14 cellular contexts compared by ENCODE assay signal in the genomic region with DNA sequence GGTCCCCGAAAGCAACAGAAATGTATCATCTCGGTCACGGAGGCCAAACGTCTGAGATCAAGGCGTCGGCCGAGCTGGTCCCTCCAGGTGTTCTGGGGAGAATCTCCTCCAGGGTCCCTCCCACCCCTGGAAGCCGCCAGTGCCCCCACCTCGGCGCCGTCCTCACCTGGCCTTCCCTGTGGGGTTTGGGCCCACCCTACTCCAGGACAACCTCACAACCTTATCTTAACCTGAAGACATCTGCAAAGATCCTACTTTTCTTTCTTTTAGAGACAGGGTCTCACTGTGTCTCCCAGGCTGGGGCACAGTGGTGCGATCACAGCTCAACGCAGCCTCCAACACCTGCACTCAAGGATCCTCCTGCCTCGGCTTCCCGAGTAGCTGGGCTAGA. TPM values are rescaled to one million over a fixed set of nuclear protein-coding genes. Genes with fewer than 3 reads are reported as not detected.
DNase-seq lines count a peak whose midpoint lies in the region; ATAC-seq and TF ChIP-seq lines count a peak whose summit lies in the region.
"Had no signal": no experiment of that assay in that cellular context is flagged by ENCODE, and none has a peak within 500 bp of the region (broad histone marks: within the 10 kb centered on the region; RNA-seq: fewer than 3 reads in every experiment).

No MANE protein-coding gene starts in this region.

- peaks cover 0 to 40% (median 14%) of the 10 kb centered on the region in 11 experiments; a peak in 17 of 22 replicates for H3K36me3 ChIP-seq in BLaER1 treated with 17β-estradiol and CSF1 and Interleukin-3, amounts not matched to agents 10 nM and 100 nM
- no peaks in the 10 kb centered on the region for H3K36me3 ChIP-seq in CD8-positive, alpha-beta memory T cell (ENCODE audit: insufficient read depth, low read length)
- H3K36me3 ChIP-seq in adrenal gland (replicated peaks in 1 of 2), result no peaks in the 10 kb centered on the region
- H3K36me3 ChIP-seq: brain microvascular endothelial cell, prostate gland had no signal

- CTCF ChIA-PET in CD8-positive, alpha-beta memory T cell (lab: Charles Lee), result interaction anchor here (1.4 to 2.1 kb wide), 2 partner anchors 8 to 13 kb away, joined by 4 to 6 read pairs; no protein-coding TSS in a partner anchor

- peaks cover 0 to 10% (median 0%) of the 10 kb centered on the region in 11 experiments; a peak in 5 of 22 replicates for H4K20me1 ChIP-seq in BLaER1 treated with 17β-estradiol and CSF1 and Interleukin-3, amounts not matched to agents 10 nM and 100 nM

- H3K27me3 ChIP-seq in BLaER1 treated with 17β-estradiol and CSF1 and Interleukin-3, amounts not matched to agents 10 nM and 100 nM, result no peaks in the 10 kb centered on the region
- no peaks in the 10 kb centered on the region for H3K27me3 ChIP-seq in CD8-positive, alpha-beta memory T cell (ENCODE audit: insufficient read depth, low read length, poor library complexity, severe bottlenecking)
- H3K27me3 ChIP-seq in adrenal gland, result no peaks in the 10 kb centered on the region
- H3K27me3 ChIP-seq: brain microvascular endothelial cell had no signal

- H3K9me3 ChIP-seq in BLaER1 treated with 17β-estradiol and CSF1 and Interleukin-3, amounts not matched to agents 10 nM and 100 nM (replicated peaks in 1 of 11), result no peaks in the 10 kb centered on the region
- H3K9me3 ChIP-seq in CD8-positive, alpha-beta memory T cell (ENCODE audit: low read length), result no peaks in the 10 kb centered on the region
- H3K9me3 ChIP-seq in adrenal gland (replicated peaks in 1 of 3), result no peaks in the 10 kb centered on the region
- H3K9me3 ChIP-seq: prostate gland had no signal

- H3K4me1 Mint-ChIP-seq in CD8-positive, alpha-beta memory T cell, result peaks cover 26 to 57% (median 31%) of the 10 kb centered on the region in 3 donors
- H3K4me1 Mint-ChIP-seq in natural killer cell, result peaks cover 45 to 64% of the 10 kb centered on the region in 2 donors
- H3K4me1 Mint-ChIP-seq: endodermal cell had no signal

- peak overlapping the region; percentile 92 to 100 (median 97) for H3K4me2 ChIP-seq in BLaER1 treated with 17β-estradiol and CSF1 and Interleukin-3, amounts not matched to agents 10 nM and 100 nM

- H3K4me3 ChIP-seq in BLaER1 treated with 17β-estradiol and CSF1 and Interleukin-3, amounts not matched to agents 10 nM and 100 nM, result peak overlapping the region in 2 of 10 experiments; percentile 52 to 55; a peak in 2 of 20 replicates
- H3K4me3 ChIP-seq in CD8-positive, alpha-beta memory T cell (ENCODE audit: low read length), result no peak overlapping the region
- H3K4me3 ChIP-seq in adrenal gland, result no peak overlapping the region
- H3K4me3 ChIP-seq: prostate gland had no signal

- 90 to 95% (median 92%) methylated on average over 15 of the region's 15 CpGs for WGBS in adrenal gland, 4 donors

- TF ChIP-seq POLR2A in adrenal gland (IDR thresholded peaks at IDR 0.05), result no peak

- H3K27me3 Mint-ChIP-seq in CD8-positive, alpha-beta memory T cell, result no peaks in the 10 kb centered on the region
- no peaks in the 10 kb centered on the region for H3K27me3 Mint-ChIP-seq in natural killer cell (ENCODE audit: low read depth in 2 of 2)

- H3K36me3 Mint-ChIP-seq in CD8-positive, alpha-beta memory T cell, result peaks cover 0 to 1% (median 0%) of the 10 kb centered on the region in 3 donors
- no peaks in the 10 kb centered on the region for H3K36me3 Mint-ChIP-seq in natural killer cell

- no peak for ATAC-seq in natural killer cell
- no peak for ATAC-seq in GM19455 (IDR thresholded peaks at IDR 0.05; ENCODE audit: unreplicated experiment)
- no peak for ATAC-seq in GM18517 (IDR thresholded peaks at IDR 0.05; ENCODE audit: unreplicated experiment)
- ATAC-seq: foreskin keratinocyte had no signal

- TF ChIP-seq CTCF in adrenal gland (IDR thresholded peaks at IDR 0.05) (no peak), natural killer cell (IDR thresholded peaks at IDR 0.05) (no peak)

- peak in 3 of 5 donors; percentile 0 to 40 (median 0) for DNase-seq in CD8-positive, alpha-beta memory T cell
- DNase-seq in adrenal gland, result peak in 5 of 7 donors; percentile 0 to 33 (median 7)
- peak; percentile 16 for DNase-seq in natural killer cell
- DNase-seq in DMS53 treated with DMSO at 0.1 percent for 48 hours (lab: John Stamatoyannopoulos, UW; ENCODE audit: unreplicated experiment), result no peak
- DNase-seq in T1000 (lab: John Stamatoyannopoulos, UW), result no peak
- DNase-seq: brain microvascular endothelial cell, endodermal cell, foreskin keratinocyte, NCI-H1105 treated with DMSO at 0.1 percent for 48 hours had no signal

- peak overlapping the region in 6 of 7 donors; percentile 34 to 74 (median 64) for H3K4me3 Mint-ChIP-seq in CD8-positive, alpha-beta memory T cell
- peak overlapping the region; percentile 74 for H3K4me3 Mint-ChIP-seq in natural killer cell
- H3K4me3 Mint-ChIP-seq: endodermal cell had no signal

- no peaks in the 10 kb centered on the region for H3K9me3 Mint-ChIP-seq in CD8-positive, alpha-beta memory T cell
- no peaks in the 10 kb centered on the region for H3K9me3 Mint-ChIP-seq in natural killer cell
- H3K9me3 Mint-ChIP-seq: endodermal cell had no signal

- POLR2A ChIA-PET in CD8-positive, alpha-beta memory T cell (lab: Charles Lee), result no interaction called here

- H3K9ac ChIP-seq in BLaER1 treated with 17β-estradiol and CSF1 and Interleukin-3, amounts not matched to agents 10 nM and 100 nM, result peak overlapping the region in 9 of 11 experiments; percentile 5 to 73 (median 67); a peak in 10 of 22 replicates

- intact Hi-C loops in adrenal gland (cut with DNase I) (no loop called here), natural killer cell (cut with micrococcal nuclease) (loop anchor here (5.0 kb wide), 3 partner anchors 121 to 611 kb away; a partner anchor contains a TSS)

- H3K4me1 ChIP-seq in BLaER1 treated with 17β-estradiol and CSF1 and Interleukin-3, amounts not matched to agents 10 nM and 100 nM, result peaks cover 68 to 90% (median 83%) of the 10 kb centered on the region in 10 experiments
- H3K4me1 ChIP-seq in CD8-positive, alpha-beta memory T cell (ENCODE audit: insufficient read depth, low read length), result peaks cover 38% of the 10 kb centered on the region
- H3K4me1 ChIP-seq in adrenal gland (replicated peaks in 1 of 2), result no peaks in the 10 kb centered on the region
- H3K4me1 ChIP-seq: foreskin keratinocyte, prostate gland had no signal

- H3K27ac Mint-ChIP-seq in CD8-positive, alpha-beta memory T cell, result peak overlapping the region; percentile 55 to 98 (median 84)
- H3K27ac Mint-ChIP-seq in natural killer cell, result peak overlapping the region; percentile 93 to 95
- H3K27ac Mint-ChIP-seq: endodermal cell had no signal

- peak overlapping the region in 10 of 11 experiments; percentile 13 to 87 (median 72); a peak in 14 of 22 replicates for H3K27ac ChIP-seq in BLaER1 treated with 17β-estradiol and CSF1 and Interleukin-3, amounts not matched to agents 10 nM and 100 nM
- no peak overlapping the region for H3K27ac ChIP-seq in CD8-positive, alpha-beta memory T cell (ENCODE audit: low read depth, low read length)
- H3K27ac ChIP-seq in adrenal gland, result no peak overlapping the region
- H3K27ac ChIP-seq: brain microvascular endothelial cell, C4-2B, foreskin keratinocyte, prostate gland had no signal

RNA-seq across cellular contexts. Expression of a gene that starts 33.4 kb away (rescaled TPM):
- 10 to 100 TPM; 67.7 to 77.3 TPM for total RNA-seq in CD8-positive, alpha-beta memory T cell
- 37.7 TPM for polyA plus RNA-seq in CD8-positive, alpha-beta memory T cell
- total RNA-seq in adrenal gland, result 10 to 100 TPM in 5 of 8 donors, 1 to 10 TPM in 3; 5.6 to 60.2 (median 12.8) TPM
- 10 to 100 TPM in 1 of 3 donors, 1 to 10 TPM in 1, under 1 TPM in 1; 0.29 to 40.5 (median 7.1) TPM for polyA plus RNA-seq in adrenal gland
- 100 to 1,000 TPM in 1 of 3 donors, 10 to 100 TPM in 2; 87.2 to 117 (median 89.2) TPM for total RNA-seq in natural killer cell

RNA-seq across cellular contexts. Expression of a gene that starts 44.7 kb away (rescaled TPM):
- 10 to 100 TPM; 39.9 to 44.9 TPM for total RNA-seq in CD8-positive, alpha-beta memory T cell
- polyA plus RNA-seq in CD8-positive, alpha-beta memory T cell, result 33.6 TPM
- 100 to 1,000 TPM in 1 of 8 donors, 10 to 100 TPM in 7; 44.7 to 190 (median 69.1) TPM for total RNA-seq in adrenal gland
- polyA plus RNA-seq in adrenal gland, result 100 to 1,000 TPM in 2 of 3 donors, 10 to 100 TPM in 1; 38.3 to 166 (median 164) TPM
- 10 to 100 TPM; 69.3 to 81.6 (median 73.2) TPM for total RNA-seq in natural killer cell

RNA-seq across cellular contexts. Expression of a gene that starts 54.3 kb away (rescaled TPM):
- 10 to 100 TPM; 18.9 to 21.3 TPM for total RNA-seq in CD8-positive, alpha-beta memory T cell
- polyA plus RNA-seq in CD8-positive, alpha-beta memory T cell, result 25.9 TPM
- total RNA-seq in adrenal gland, result 10 to 100 TPM in 7 of 8 donors, 1 to 10 TPM in 1; 9.1 to 32.4 (median 18.9) TPM
- polyA plus RNA-seq in adrenal gland, result 10 to 100 TPM; 12.3 to 28.6 (median 14.0) TPM
- 10 to 100 TPM; 33.6 to 38.3 (median 33.6) TPM for total RNA-seq in natural killer cell

Comparison
In these comparisons a context has a peak if more than half of its experiments do, and no peak if none do; other contexts are left out.
1. H3K27ac ChIP-seq: peak in BLaER1 treated with 17β-estradiol and CSF1 and Interleukin-3, amounts not matched to agents 10 nM and 100 nM (10 of 11); none in CD8-positive, alpha-beta memory T cell (single experiment) and adrenal gland (0 of 5).
2. DNase-seq: peak in CD8-positive, alpha-beta memory T cell (3 of 5), adrenal gland (5 of 7) and natural killer cell (single experiment); none in DMS53 treated with DMSO at 0.1 percent for 48 hours (single experiment) and T1000 (single experiment).